ENCODE assay signal across 8 cellular contexts in the genomic region with DNA sequence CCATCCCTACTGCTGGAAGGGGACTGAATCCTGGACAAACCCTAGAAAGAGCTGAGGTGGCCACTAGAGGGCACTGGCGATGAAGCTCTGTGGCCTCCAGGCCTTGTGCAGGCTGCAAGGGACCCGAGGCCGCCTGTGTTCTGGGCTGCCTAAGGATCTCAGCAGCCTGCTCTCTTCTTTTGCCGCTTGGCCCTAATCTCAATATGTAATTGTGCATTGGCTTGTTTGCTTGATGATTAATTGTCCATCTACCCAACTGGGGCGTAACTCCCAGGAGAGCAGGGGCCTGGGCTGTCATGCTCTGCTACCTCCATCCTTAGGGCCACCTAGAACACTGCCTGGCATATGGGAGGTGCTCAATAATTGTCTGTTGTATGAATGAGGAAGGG.
DNase-seq lines count a peak whose midpoint lies in the region; TF ChIP-seq lines count a peak whose summit lies in the region.

No MANE protein-coding gene starts in this region.

- H3K27ac ChIP-seq in H9 (ENCODE audit: insufficient read length, low read depth, low read length) (no peak overlapping the region), SK-N-SH (ENCODE audit: low read depth in 2 of 2, low read length in 1 of 2) (no peak overlapping the region)

- H3K23me2 ChIP-seq in H9 (ENCODE audit: insufficient read length, low read depth, low read length, poor library complexity, severe bottlenecking), result no peaks in the 10 kb centered on the region

- H3K27me3 Mint-ChIP-seq in H9 (ENCODE audit: low read depth) (peaks cover 2% of the 10 kb centered on the region; the same call in 1 of the 2 replicates), progenitor cell of endocrine pancreas (no peaks in the 10 kb centered on the region)
- H3K27me3 Mint-ChIP-seq in activated naive CD4-positive, alpha-beta T cell treated with anti-CD3 and anti-CD28 coated beads for 36 hours (ENCODE audit: low read depth), result no peaks in the 10 kb centered on the region

- H3K9me3 ChIP-seq in H9 (ENCODE audit: control insufficient read depth, low read depth, low read length) (no peaks in the 10 kb centered on the region), SK-N-SH (no peaks in the 10 kb centered on the region)

- peak overlapping the region in 1 of 2 experiments; percentile 24; a peak in 1 of 4 replicates for H3K4me3 ChIP-seq in SK-N-SH (ENCODE audit: low read depth in 2 of 2, low read length in 1 of 2)

- H3K27me3 ChIP-seq in H9 (ENCODE audit: insufficient read depth, low read length) (no peaks in the 10 kb centered on the region), SK-N-SH (ENCODE audit: insufficient read depth) (no peaks in the 10 kb centered on the region)

- H2AFZ ChIP-seq in H9 (ENCODE audit: low read length) (no peak overlapping the region), SK-N-SH (ENCODE audit: low read depth) (no peak overlapping the region)

- H3K9me3 Mint-ChIP-seq in H9 (peaks cover 0 to 3% of the 10 kb centered on the region in 2 experiments; a peak in 1 of 5 replicates), progenitor cell of endocrine pancreas (ENCODE audit: low read depth) (no peaks in the 10 kb centered on the region)
- no peaks in the 10 kb centered on the region for H3K9me3 Mint-ChIP-seq in activated naive CD4-positive, alpha-beta T cell treated with anti-CD3 and anti-CD28 coated beads for 36 hours

- WGBS in H9 (ENCODE audit: extremely low coverage, insufficient read length, low lambda C conversion rate), result no CpG with 5 or more reads among the region's 5 CpGs
- 71% methylated on average over 2 of the region's 5 CpGs for WGBS in SK-N-SH (ENCODE audit: low lambda C conversion rate)

- H4K5ac ChIP-seq in H9 (ENCODE audit: insufficient read length, low read depth, low read length), result no peak overlapping the region

- CTCF ChIA-PET in SK-N-SH (lab: Yijun Ruan, JAX), result interaction anchor here (0.5 to 10.5 kb wide), 41 partner anchors 10 to 757 kb away, joined by 3 to 254 read pairs (median 4); partner anchors contain the start of genes GLRX5 and SYNE3
- CTCF ChIA-PET in activated naive CD4-positive, alpha-beta T cell treated with anti-CD3 and anti-CD28 coated beads for 36 hours (lab: Charles Lee), result interaction anchor here (0.5 to 9.6 kb wide), 29 partner anchors 9 to 803 kb away, joined by 3 to 184 read pairs (median 5); partner anchors contain the start of genes GLRX5 and SYNE3

- H3F3A ChIP-seq in SK-N-SH (replicated peaks; ENCODE audit: insufficient read depth), result peaks cover 8% of the 10 kb centered on the region

- H3T11ph ChIP-seq in H9 (ENCODE audit: low read length), result no peak overlapping the region

- H2BK5ac ChIP-seq in H9 (ENCODE audit: insufficient read length, low read length), result no peak overlapping the region

- H3K4me3 Mint-ChIP-seq in H9 (no peak overlapping the region), progenitor cell of endocrine pancreas (ENCODE audit: low read depth) (no peak overlapping the region)
- no peak overlapping the region for H3K4me3 Mint-ChIP-seq in activated naive CD4-positive, alpha-beta T cell treated with anti-CD3 and anti-CD28 coated beads for 36 hours

- POLR2A ChIA-PET in SK-N-SH (lab: Yijun Ruan, JAX), result interaction anchor here (0.8 to 1.1 kb wide), 3 partner anchors 74 to 91 kb away, joined by 3 to 5 read pairs (median 4); partner anchors contain the start of gene SYNE3

- H4K91ac ChIP-seq in H9 (ENCODE audit: insufficient read length, low read depth, low read length), result no peak overlapping the region

- H2BK12ac ChIP-seq in H9 (ENCODE audit: insufficient read length, low read depth, low read length), result no peak overlapping the region

- H3K23ac ChIP-seq in H9 (ENCODE audit: insufficient read length, low read depth, low read length), result no peak overlapping the region

- TF ChIP-seq EP300 in SK-N-SH (IDR thresholded peaks at IDR 0.05; ENCODE audit: borderline replicate concordance in 1 of 2, low read depth in 1 of 2, low read length in 1 of 2), result no peak

- H4K20me1 ChIP-seq in H9 (ENCODE audit: control insufficient read depth, insufficient read depth, insufficient read length), result no peaks in the 10 kb centered on the region
- H4K20me1 ChIP-seq in SK-N-SH (ENCODE audit: insufficient read depth), result no peaks in the 10 kb centered on the region

- H3K36me3 ChIP-seq in SK-N-SH (replicated peaks in 1 of 2; ENCODE audit: control insufficient read depth in 1 of 2, insufficient read depth in 2 of 2, low read length in 1 of 2), result no peaks in the 10 kb centered on the region

- no peaks in the 10 kb centered on the region for H3K79me2 ChIP-seq in H9 (ENCODE audit: insufficient read depth, low read length)
- H3K79me2 ChIP-seq in SK-N-SH (ENCODE audit: insufficient read depth), result no peaks in the 10 kb centered on the region

- H3K4me2 ChIP-seq in H9 (ENCODE audit: insufficient read depth, insufficient read length, low read length) (no peak overlapping the region), SK-N-SH (no peak overlapping the region)

- H2BK15ac ChIP-seq in H9 (ENCODE audit: low read depth, low read length), result no peak overlapping the region

- no peak overlapping the region for H3K56ac ChIP-seq in H9 (ENCODE audit: insufficient read length, low read depth, low read length)

- H3K4me1 ChIP-seq in H9 (ENCODE audit: insufficient read depth, low read length) (no peaks in the 10 kb centered on the region), SK-N-SH (ENCODE audit: control insufficient read depth in 1 of 2, insufficient read depth in 2 of 2, low read depth in 1 of 2, low read length in 1 of 2) (peaks cover 4 to 45% of the 10 kb centered on the region in 2 experiments; a peak in 3 of 4 replicates)

- no peak overlapping the region for H2AK5ac ChIP-seq in H9 (ENCODE audit: insufficient read length, low read length)

- peak; percentile 91 for TF ChIP-seq RAD21 in SK-N-SH (IDR thresholded peaks at IDR 0.05; ENCODE audit: low read length)

- no peak overlapping the region for H3K18ac ChIP-seq in H9 (ENCODE audit: insufficient read length, low read depth, low read length)

- no peaks in the 10 kb centered on the region for H3K79me1 ChIP-seq in H9 (ENCODE audit: insufficient read depth, low read depth, low read length, poor library complexity, severe bottlenecking)

- intact Hi-C loops in activated naive CD4-positive, alpha-beta T cell treated with anti-CD3 and anti-CD28 coated beads for 36 hours (cut with micrococcal nuclease), result loop anchor here (1.0 to 10.0 kb wide), 3 partner anchors 85 to 242 kb away; partner anchors contain the start of gene TCL1B

- DNase-seq in ELF-1 (ENCODE audit: low read depth, low spot score) (peak; percentile 88), H9 (peak; percentile 84), NAMALWA (ENCODE audit: low spot score) (peak; percentile 88), SK-N-SH (peak; percentile 88), glomerular visceral epithelial cell (ENCODE audit: extremely low spot score) (peak; percentile 78), progenitor cell of endocrine pancreas (ENCODE audit: low spot score, unreplicated experiment) (peak; percentile 61), ureter (ENCODE audit: low spot score) (peak; percentile 81)
- DNase-seq in activated naive CD4-positive, alpha-beta T cell treated with anti-CD3 and anti-CD28 coated beads for 36 hours, result peak; percentile 88

- H2BK120ac ChIP-seq in H9 (ENCODE audit: low read depth, low read length, poor library complexity, severe bottlenecking), result no peak overlapping the region

- no peak overlapping the region for H3K4ac ChIP-seq in H9 (ENCODE audit: low read depth, low read length)

- no peak overlapping the region for H3K27ac Mint-ChIP-seq in H9
- peak overlapping the region; percentile 20 for H3K27ac Mint-ChIP-seq in activated naive CD4-positive, alpha-beta T cell treated with anti-CD3 and anti-CD28 coated beads for 36 hours
- H3K27ac Mint-ChIP-seq in progenitor cell of endocrine pancreas, result peak overlapping the region; percentile 25

- no peak overlapping the region for H2BK20ac ChIP-seq in H9 (ENCODE audit: low read depth, low read length, poor library complexity, severe bottlenecking)

- H4K8ac ChIP-seq in H9 (replicated peaks; ENCODE audit: insufficient read length, low read depth, low read length), result no peak overlapping the region

- H3K9me2 ChIP-seq in SK-N-SH, result no peaks in the 10 kb centered on the region

- H3K9ac ChIP-seq in H9 (ENCODE audit: extremely low read depth, insufficient read length, low read length), result no peak overlapping the region
- H3K9ac ChIP-seq in SK-N-SH, result no peak overlapping the region

- H3K36me3 Mint-ChIP-seq in H9 (ENCODE audit: insufficient read depth in 1 of 3, low read depth in 3 of 3) (no peaks in the 10 kb centered on the region), progenitor cell of endocrine pancreas (ENCODE audit: insufficient read depth) (no peaks in the 10 kb centered on the region)
- H3K36me3 Mint-ChIP-seq in activated naive CD4-positive, alpha-beta T cell treated with anti-CD3 and anti-CD28 coated beads for 36 hours (ENCODE audit: low read depth), result peaks cover 6% of the 10 kb centered on the region

- H3K4me1 Mint-ChIP-seq in H9 (peaks cover 0 to 6% of the 10 kb centered on the region in 2 experiments; a peak in 1 of 4 replicates), progenitor cell of endocrine pancreas (ENCODE audit: low read depth) (peaks cover 17% of the 10 kb centered on the region)
- peaks cover 7% of the 10 kb centered on the region for H3K4me1 Mint-ChIP-seq in activated naive CD4-positive, alpha-beta T cell treated with anti-CD3 and anti-CD28 coated beads for 36 hours (ENCODE audit: low read depth)

- TF ChIP-seq CTCF in H9 (conservative IDR thresholded peaks at IDR 0.05) (peak; percentile 93), SK-N-SH (IDR thresholded peaks at IDR 0.05) (peak; percentile 87), progenitor cell of endocrine pancreas (IDR thresholded peaks at IDR 0.05; ENCODE audit: unreplicated experiment) (peak; percentile 90)

- H3K14ac ChIP-seq in H9 (ENCODE audit: insufficient read depth, low read length), result no peak overlapping the region

TF ChIP-seq in SK-N-SH, 30 proteins besides CTCF, POLR2A, EP300 and RAD21:
- TF ChIP-seq GABPA (IDR thresholded peaks at IDR 0.05; ENCODE audit: low read depth) (no peak), CHD2 (IDR thresholded peaks at IDR 0.05; ENCODE audit: low read length, partially characterized antibody) (peak; percentile 43), SMC3 (IDR thresholded peaks at IDR 0.05; ENCODE audit: low read depth, low read length) (peak; percentile 88)

Comparison
In these comparisons a context has a peak if more than half of its experiments do, and no peak if none do; other contexts are left out.
1. H3K27ac Mint-ChIP-seq: peak in activated naive CD4-positive, alpha-beta T cell treated with anti-CD3 and anti-CD28 coated beads for 36 hours (single experiment) and progenitor cell of endocrine pancreas (single experiment); none in H9 (0 of 3).
2. Peak in every context shown above with its lines, with median percentiles within 50 percentile points of each other: DNase-seq and CTCF ChIP-seq.